Comparison of ENCODE assay signal across 8 cellular contexts in the genomic region with DNA sequence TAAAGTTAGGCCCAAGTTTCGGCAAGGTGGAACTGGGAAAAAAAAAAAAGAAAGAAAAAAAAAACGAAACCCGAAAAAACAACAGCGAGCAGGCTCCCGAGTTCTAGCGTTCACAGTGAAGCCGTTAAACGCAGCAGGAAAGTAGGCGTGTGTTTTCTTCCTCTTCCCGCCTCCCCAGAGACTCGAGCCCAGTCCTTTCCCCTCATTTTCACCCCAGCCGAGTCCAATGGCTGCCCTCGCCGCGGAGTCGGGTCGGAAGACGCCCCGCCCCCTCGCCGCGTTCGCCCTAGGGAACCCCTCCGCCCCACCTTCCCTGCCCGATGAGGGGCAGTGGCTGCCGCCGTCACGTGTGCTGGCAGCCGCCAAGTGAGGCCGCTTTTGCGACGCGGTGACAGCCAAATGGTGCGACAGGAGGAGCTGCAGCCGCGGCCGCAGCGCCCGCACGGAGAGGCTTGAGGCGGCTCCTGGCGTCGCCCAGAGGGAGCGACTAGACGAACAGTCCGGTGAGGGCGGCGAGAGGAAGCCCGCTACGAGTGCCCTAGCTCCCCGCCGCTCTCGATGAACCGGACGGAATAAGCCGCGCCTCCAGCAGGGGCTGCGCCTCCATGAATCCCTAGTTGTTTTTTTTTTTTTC. TPM values are rescaled to one million over a fixed set of nuclear protein-coding genes. Genes with fewer than 3 reads are reported as not detected.
A peak's percentile ranks its signal among the peaks of the same experiment; 100 is the strongest.
DNase-seq lines count a peak whose midpoint lies in the region; ATAC-seq and TF ChIP-seq lines count a peak whose summit lies in the region.

Gene PKN2 (plus strand): TSS at position 426 of the 634 bp plus-strand sequence. CDS start 308 bp downstream, outside the sequence.

- H3K27ac ChIP-seq in smooth muscle cell (ENCODE audit: low read depth): peak within 1 kb of the TSS; percentile 92

- no peaks in the 10 kb centered on the region for H3K27me3 ChIP-seq in smooth muscle cell (ENCODE audit: low read depth)

- TF ChIP-seq POLR2A in GM18951 (IDR thresholded peaks at IDR 0.05; ENCODE audit: extremely low read depth, insufficient read depth, insufficient read length): peak; percentile 96

- H3K4me1 Mint-ChIP-seq in WTC11: peaks cover 13% of the 10 kb centered on the region

- H3K4me3 ChIP-seq in AG09309 (ENCODE audit: control insufficient read depth, low read depth, low read length): peak within 1 kb of the TSS; percentile 98
- H3K4me3 ChIP-seq in cardiac fibroblast (replicated peaks in 1 of 2; ENCODE audit: low read depth in 2 of 2, low read length in 2 of 2): peak within 1 kb of the TSS; percentile 89 to 96
- peak within 1 kb of the TSS; percentile 96 for H3K4me3 ChIP-seq in smooth muscle cell

- in situ Hi-C loops in GM18951 (cut with MboI; ENCODE audit: low sequenced_read_pairs, unreplicated experiment): no loop called here

- H3K27ac Mint-ChIP-seq in WTC11: peak within 1 kb of the TSS; percentile 100

- H3K9me3 ChIP-seq in smooth muscle cell (replicated peaks; ENCODE audit: low read depth): no peaks in the 10 kb centered on the region

- H3K79me2 ChIP-seq in smooth muscle cell (ENCODE audit: low read depth): peaks cover 40% of the 10 kb centered on the region

- H3K4me1 ChIP-seq in smooth muscle cell (ENCODE audit: low read depth): peaks cover 36% of the 10 kb centered on the region

- H3K9ac ChIP-seq in smooth muscle cell (ENCODE audit: low read depth): peak within 1 kb of the TSS; percentile 96

- H3K4me3 Mint-ChIP-seq in WTC11: peak within 1 kb of the TSS; percentile 98

- no peaks in the 10 kb centered on the region for H3K27me3 Mint-ChIP-seq in WTC11 (ENCODE audit: low read depth)

- no peaks in the 10 kb centered on the region for H3K36me3 Mint-ChIP-seq in WTC11

- TF ChIP-seq CTCF in AG09309 (IDR thresholded peaks at IDR 0.05; ENCODE audit: control insufficient read depth, insufficient read depth, low read depth, low read length, missing control alignments) (peak; percentile 21), WTC11 (IDR thresholded peaks at IDR 0.05) (no peak), cardiac fibroblast (IDR thresholded peaks at IDR 0.05; ENCODE audit: low read depth, low read length) (no peak), smooth muscle cell (IDR thresholded peaks at IDR 0.05; ENCODE audit: borderline replicate concordance, insufficient read depth, poor library complexity, severe bottlenecking) (no peak)

- no peaks in the 10 kb centered on the region for H3K36me3 ChIP-seq in smooth muscle cell (ENCODE audit: low read depth)

- POLR2A ChIA-PET in WTC11 (lab: Charles Lee): interaction anchor here (0.6 to 1.4 kb wide), 10 partner anchors 9 to 511 kb away, joined by 3 to 8 read pairs (median 4); partner anchors contain the start of gene GTF2B

- peak within 1 kb of the TSS; percentile 99 for H3K4me2 ChIP-seq in smooth muscle cell

- H4K20me1 ChIP-seq in smooth muscle cell (ENCODE audit: low read depth): peaks cover 25% of the 10 kb centered on the region

- peaks cover 14% of the 10 kb centered on the region for H3F3A ChIP-seq in smooth muscle cell (ENCODE audit: low read depth)

- DNase-seq in AG09309 (ENCODE audit: low read depth): peak; percentile 92
- DNase-seq in NCI-H226: peak; percentile 99
- DNase-seq in WTC11 (ENCODE audit: low spot score): peak; percentile 97
- peak; percentile 99 for DNase-seq in cardiac fibroblast (ENCODE audit: low read depth in 2 of 2)
- DNase-seq in iPS-NIHi11 (ENCODE audit: low spot score): peak; percentile 95
- DNase-seq in smooth muscle cell (lab: John Stamatoyannopoulos, UW; ENCODE audit: unreplicated experiment): peak; percentile 87

- H3K9me3 Mint-ChIP-seq in WTC11: no peaks in the 10 kb centered on the region

- peak; percentile 90 for ATAC-seq in HG03196 (IDR thresholded peaks at IDR 0.05; ENCODE audit: unreplicated experiment)
- ATAC-seq in WTC11: peak; percentile 95

- CTCF ChIA-PET in WTC11 (lab: Charles Lee): interaction anchor here (0.7 to 3.8 kb wide), 4 partner anchors 9 to 503 kb away, joined by 3 to 17 read pairs (median 4); no protein-coding TSS in a partner anchor

- under 1% methylated on average over 58 of the region's 58 CpGs for WGBS in smooth muscle cell (ENCODE audit: low lambda C conversion rate)

- peak within 1 kb of the TSS; percentile 89 for H2AFZ ChIP-seq in smooth muscle cell (ENCODE audit: low read depth)

TF ChIP-seq in WTC11, 78 proteins besides CTCF, POLR2A, EP300 and RAD21 (continues in another document):
- TF ChIP-seq, protein P1, sequence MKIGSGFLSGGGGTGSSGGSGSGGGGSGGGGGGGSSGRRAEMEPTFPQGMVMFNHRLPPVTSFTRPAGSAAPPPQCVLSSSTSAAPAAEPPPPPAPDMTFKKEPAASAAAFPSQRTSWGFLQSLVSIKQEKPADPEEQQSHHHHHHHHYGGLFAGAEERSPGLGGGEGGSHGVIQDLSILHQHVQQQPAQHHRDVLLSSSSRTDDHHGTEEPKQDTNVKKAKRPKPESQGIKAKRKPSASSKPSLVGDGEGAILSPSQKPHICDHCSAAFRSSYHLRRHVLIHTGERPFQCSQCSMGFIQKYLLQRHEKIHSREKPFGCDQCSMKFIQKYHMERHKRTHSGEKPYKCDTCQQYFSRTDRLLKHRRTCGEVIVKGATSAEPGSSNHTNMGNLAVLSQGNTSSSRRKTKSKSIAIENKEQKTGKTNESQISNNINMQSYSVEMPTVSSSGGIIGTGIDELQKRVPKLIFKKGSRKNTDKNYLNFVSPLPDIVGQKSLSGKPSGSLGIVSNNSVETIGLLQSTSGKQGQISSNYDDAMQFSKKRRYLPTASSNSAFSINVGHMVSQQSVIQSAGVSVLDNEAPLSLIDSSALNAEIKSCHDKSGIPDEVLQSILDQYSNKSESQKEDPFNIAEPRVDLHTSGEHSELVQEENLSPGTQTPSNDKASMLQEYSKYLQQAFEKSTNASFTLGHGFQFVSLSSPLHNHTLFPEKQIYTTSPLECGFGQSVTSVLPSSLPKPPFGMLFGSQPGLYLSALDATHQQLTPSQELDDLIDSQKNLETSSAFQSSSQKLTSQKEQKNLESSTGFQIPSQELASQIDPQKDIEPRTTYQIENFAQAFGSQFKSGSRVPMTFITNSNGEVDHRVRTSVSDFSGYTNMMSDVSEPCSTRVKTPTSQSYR (CRISPR knock-in tag; IDR thresholded peaks at IDR 0.05): no peak
- TF ChIP-seq, protein P2, sequence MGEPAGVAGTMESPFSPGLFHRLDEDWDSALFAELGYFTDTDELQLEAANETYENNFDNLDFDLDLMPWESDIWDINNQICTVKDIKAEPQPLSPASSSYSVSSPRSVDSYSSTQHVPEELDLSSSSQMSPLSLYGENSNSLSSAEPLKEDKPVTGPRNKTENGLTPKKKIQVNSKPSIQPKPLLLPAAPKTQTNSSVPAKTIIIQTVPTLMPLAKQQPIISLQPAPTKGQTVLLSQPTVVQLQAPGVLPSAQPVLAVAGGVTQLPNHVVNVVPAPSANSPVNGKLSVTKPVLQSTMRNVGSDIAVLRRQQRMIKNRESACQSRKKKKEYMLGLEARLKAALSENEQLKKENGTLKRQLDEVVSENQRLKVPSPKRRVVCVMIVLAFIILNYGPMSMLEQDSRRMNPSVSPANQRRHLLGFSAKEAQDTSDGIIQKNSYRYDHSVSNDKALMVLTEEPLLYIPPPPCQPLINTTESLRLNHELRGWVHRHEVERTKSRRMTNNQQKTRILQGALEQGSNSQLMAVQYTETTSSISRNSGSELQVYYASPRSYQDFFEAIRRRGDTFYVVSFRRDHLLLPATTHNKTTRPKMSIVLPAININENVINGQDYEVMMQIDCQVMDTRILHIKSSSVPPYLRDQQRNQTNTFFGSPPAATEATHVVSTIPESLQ (CRISPR knock-in tag; IDR thresholded peaks at IDR 0.05): no peak
- no peak for TF ChIP-seq RELA (CRISPR knock-in tag; IDR thresholded peaks at IDR 0.05; ENCODE audit: borderline replicate concordance)
- peak; percentile 67; the same call in 1 of the 2 replicates for TF ChIP-seq GABPB1 (CRISPR knock-in tag; IDR thresholded peaks at IDR 0.05)
- no peak for TF ChIP-seq SMAD4 (CRISPR knock-in tag; IDR thresholded peaks at IDR 0.05)
- TF ChIP-seq TP53 (CRISPR knock-in tag; IDR thresholded peaks at IDR 0.05): peak; percentile 56; the same call in 1 of the 2 replicates
- TF ChIP-seq, protein P3, sequence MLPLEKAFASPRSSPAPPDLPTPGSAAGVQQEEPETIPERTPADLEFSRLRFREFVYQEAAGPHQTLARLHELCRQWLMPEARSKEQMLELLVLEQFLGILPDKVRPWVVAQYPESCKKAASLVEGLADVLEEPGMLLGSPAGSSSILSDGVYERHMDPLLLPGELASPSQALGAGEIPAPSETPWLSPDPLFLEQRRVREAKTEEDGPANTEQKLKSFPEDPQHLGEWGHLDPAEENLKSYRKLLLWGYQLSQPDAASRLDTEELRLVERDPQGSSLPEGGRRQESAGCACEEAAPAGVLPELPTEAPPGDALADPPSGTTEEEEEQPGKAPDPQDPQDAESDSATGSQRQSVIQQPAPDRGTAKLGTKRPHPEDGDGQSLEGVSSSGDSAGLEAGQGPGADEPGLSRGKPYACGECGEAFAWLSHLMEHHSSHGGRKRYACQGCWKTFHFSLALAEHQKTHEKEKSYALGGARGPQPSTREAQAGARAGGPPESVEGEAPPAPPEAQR (CRISPR knock-in tag; IDR thresholded peaks at IDR 0.05): no peak
- TF ChIP-seq SOX15 (CRISPR knock-in tag; IDR thresholded peaks at IDR 0.05): no peak
- no peak for TF ChIP-seq NR2C2 (CRISPR knock-in tag; IDR thresholded peaks at IDR 0.05)
- peak; percentile 99 for TF ChIP-seq USF2 (CRISPR knock-in tag; IDR thresholded peaks at IDR 0.05)
- peak; percentile 54; the same call in 1 of the 2 replicates for TF ChIP-seq SMAD3 (CRISPR knock-in tag; IDR thresholded peaks at IDR 0.05; ENCODE audit: borderline replicate concordance)
- TF ChIP-seq OVOL2 (CRISPR knock-in tag; IDR thresholded peaks at IDR 0.05; ENCODE audit: borderline replicate concordance): no peak

RNA-seq across cellular contexts. Expression of gene PKN2, which starts in this region (rescaled TPM):
- total RNA-seq in WTC11 (2021) (30.8 to 32.6 TPM (median 32.2 TPM) in 3 replicates), smooth muscle cell (41.2 and 47.1 TPM in 2 replicates)
- 14.6 and 16.3 TPM in 2 replicates for polyA plus RNA-seq in smooth muscle cell

Comparison
In these comparisons a context has a peak if more than half of its experiments do, and no peak if none do; other contexts are left out.
1. Peak in every context shown above with its lines: DNase-seq, ATAC-seq, H3K4me3 ChIP-seq and H3K27ac ChIP-seq.